ENCODE assay signal across 15 cellular contexts in the genomic region with DNA sequence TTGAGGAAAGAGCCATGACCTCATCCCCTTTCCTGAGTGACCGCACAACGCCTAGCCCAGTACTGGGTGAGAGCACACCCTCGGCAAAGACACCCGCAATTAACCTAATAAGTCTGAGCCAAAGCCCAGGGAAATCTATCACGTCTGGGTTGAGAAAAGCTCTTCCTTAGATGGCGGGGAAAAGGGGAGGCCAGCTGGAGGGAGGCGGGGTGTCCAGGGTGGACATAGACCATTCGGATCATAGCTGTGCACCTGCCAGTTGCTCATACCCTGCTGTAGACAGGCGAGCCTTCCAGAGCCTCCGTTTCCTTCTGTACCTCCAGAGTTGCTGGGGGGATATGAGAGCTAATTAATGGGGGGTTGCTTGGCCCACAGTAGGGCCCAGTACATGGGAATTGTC.
DNase-seq lines count a peak whose midpoint lies in the region; ATAC-seq and TF ChIP-seq lines count a peak whose summit lies in the region.
"Had no signal": no experiment of that assay in that cellular context is flagged by ENCODE, and none has a peak within 500 bp of the region (broad histone marks: within the 10 kb centered on the region; RNA-seq: fewer than 3 reads in every experiment).

No MANE protein-coding gene starts in this region.

- DNase-seq in Right ventricle myocardium inferior (ENCODE audit: missing footprints) (no peak), cardiac septum (ENCODE audit: low spot score) (no peak), cardiac muscle cell (ENCODE audit: low read depth in 1 of 2, low spot score in 1 of 2) (no peak), neural progenitor cell (ENCODE audit: low spot score) (no peak), upper lobe of right lung (no peak), DMS153 (lab: John Stamatoyannopoulos, UW) (no peak), NAMALWA (ENCODE audit: low spot score) (no peak)
- no peak for DNase-seq in naive thymus-derived CD4-positive, alpha-beta T cell
- DNase-seq: activated CD4-positive, alpha-beta memory T cell treated with anti-CD3 and anti-CD28 coated beads, Interleukin-2, amount 10 ng/mL, durations not matched to agents 7 days and 5 days; activated gamma-delta T cell; Calu3; central memory CD4-positive, alpha-beta T cell; naive B cell; spleen had no signal

- CTCF ChIA-PET in naive thymus-derived CD4-positive, alpha-beta T cell (lab: Charles Lee), result no interaction called here

- H3K27me3 ChIP-seq in cardiac muscle cell, result no peaks in the 10 kb centered on the region
- H3K27me3 ChIP-seq in neural progenitor cell, result no peaks in the 10 kb centered on the region
- no peaks in the 10 kb centered on the region for H3K27me3 ChIP-seq in upper lobe of right lung
- no peaks in the 10 kb centered on the region for H3K27me3 ChIP-seq in naive thymus-derived CD4-positive, alpha-beta T cell (ENCODE audit: control insufficient read depth in 2 of 2, insufficient read depth in 2 of 2, low read length in 2 of 2)
- H3K27me3 ChIP-seq: spleen had no signal

- H4K20me1 ChIP-seq in neural progenitor cell (ENCODE audit: low read depth), result no peaks in the 10 kb centered on the region

- POLR2A ChIA-PET in naive thymus-derived CD4-positive, alpha-beta T cell (lab: Charles Lee), result no interaction called here

- H3K36me3 Mint-ChIP-seq in neural progenitor cell, result peaks cover 15% of the 10 kb centered on the region
- H3K36me3 Mint-ChIP-seq in naive thymus-derived CD4-positive, alpha-beta T cell, result peaks cover 14 to 54% (median 17%) of the 10 kb centered on the region in 5 donors

- peaks cover under 1% of the 10 kb centered on the region for H3K9me3 Mint-ChIP-seq in neural progenitor cell
- peaks cover 0 to 2% (median 0%) of the 10 kb centered on the region in 11 donors for H3K9me3 Mint-ChIP-seq in naive thymus-derived CD4-positive, alpha-beta T cell
- H3K9me3 Mint-ChIP-seq: activated CD4-positive, alpha-beta memory T cell treated with anti-CD3 and anti-CD28 coated beads, Interleukin-2, amount 10 ng/mL, durations not matched to agents 7 days and 5 days; naive B cell had no signal

- H3K9ac ChIP-seq in neural progenitor cell, result no peak overlapping the region

- H3K4me2 ChIP-seq in neural progenitor cell, result no peak overlapping the region

- H3K9me3 ChIP-seq in cardiac muscle cell (ENCODE audit: low read depth) (no peaks in the 10 kb centered on the region), neural progenitor cell (ENCODE audit: low read depth) (no peaks in the 10 kb centered on the region), upper lobe of right lung (no peaks in the 10 kb centered on the region)
- no peaks in the 10 kb centered on the region for H3K9me3 ChIP-seq in naive thymus-derived CD4-positive, alpha-beta T cell (ENCODE audit: control insufficient read depth in 2 of 3, low read length in 3 of 3)
- H3K9me3 ChIP-seq: spleen had no signal

- peaks cover 65% of the 10 kb centered on the region for H3K4me1 Mint-ChIP-seq in neural progenitor cell
- H3K4me1 Mint-ChIP-seq in naive thymus-derived CD4-positive, alpha-beta T cell, result peaks cover 0 to 2% (median 0%) of the 10 kb centered on the region in 7 donors

- ATAC-seq in Right ventricle myocardium inferior (peak; percentile 17), upper lobe of right lung (no peak)
- no peak for ATAC-seq in naive thymus-derived CD4-positive, alpha-beta T cell
- ATAC-seq: K562 had no signal

- no peak for TF ChIP-seq CTCF in cardiac muscle cell (IDR thresholded peaks at IDR 0.05; ENCODE audit: low read depth, low read length)
- TF ChIP-seq CTCF in neural progenitor cell (IDR thresholded peaks at IDR 0.05), result no peak
- no peak for TF ChIP-seq CTCF in upper lobe of right lung (IDR thresholded peaks at IDR 0.05)

- peaks cover 46% of the 10 kb centered on the region for H3K4me1 ChIP-seq in cardiac muscle cell (ENCODE audit: low read depth)
- peaks cover 14% of the 10 kb centered on the region for H3K4me1 ChIP-seq in neural progenitor cell
- H3K4me1 ChIP-seq in upper lobe of right lung, result peaks cover 11% of the 10 kb centered on the region
- no peaks in the 10 kb centered on the region for H3K4me1 ChIP-seq in naive thymus-derived CD4-positive, alpha-beta T cell (ENCODE audit: control insufficient read depth in 2 of 2, insufficient read depth in 2 of 2, low read length in 2 of 2)

- no peaks in the 10 kb centered on the region for H3K79me2 ChIP-seq in neural progenitor cell (ENCODE audit: low read depth)

- intact Hi-C loops in Right ventricle myocardium inferior (cut with DNase I) (loop anchor here (5.0 kb wide), 1 partner anchor 218 kb away; no protein-coding TSS in a partner anchor), cardiac septum (cut with DNase I) (no loop called here), upper lobe of right lung (cut with DNase I) (no loop called here)
- intact Hi-C loops in naive thymus-derived CD4-positive, alpha-beta T cell (cut with micrococcal nuclease), result no loop called here

- peak overlapping the region; percentile 43 for H3K4me3 Mint-ChIP-seq in neural progenitor cell
- H3K4me3 Mint-ChIP-seq in naive thymus-derived CD4-positive, alpha-beta T cell, result no peak overlapping the region
- H3K4me3 Mint-ChIP-seq: activated CD4-positive, alpha-beta memory T cell treated with anti-CD3 and anti-CD28 coated beads, Interleukin-2, amount 10 ng/mL, durations not matched to agents 7 days and 5 days; naive B cell had no signal

- H3K27me3 Mint-ChIP-seq in neural progenitor cell (ENCODE audit: insufficient read depth, low read depth), result peaks cover 10% of the 10 kb centered on the region
- no peaks in the 10 kb centered on the region for H3K27me3 Mint-ChIP-seq in naive thymus-derived CD4-positive, alpha-beta T cell
- H3K27me3 Mint-ChIP-seq: activated CD4-positive, alpha-beta memory T cell treated with anti-CD3 and anti-CD28 coated beads, Interleukin-2, amount 10 ng/mL, durations not matched to agents 7 days and 5 days; naive B cell had no signal

- H3F3A ChIP-seq in neural progenitor cell (ENCODE audit: low read depth), result no peaks in the 10 kb centered on the region

- H2AFZ ChIP-seq in neural progenitor cell (replicated peaks), result no peak overlapping the region

- H3K27ac Mint-ChIP-seq in neural progenitor cell, result peak overlapping the region; percentile 99
- H3K27ac Mint-ChIP-seq in naive thymus-derived CD4-positive, alpha-beta T cell, result peak overlapping the region in 3 of 9 donors; percentile 14 to 59 (median 32)
- H3K27ac Mint-ChIP-seq: activated CD4-positive, alpha-beta memory T cell treated with anti-CD3 and anti-CD28 coated beads, Interleukin-2, amount 10 ng/mL, durations not matched to agents 7 days and 5 days had no signal

- peak overlapping the region; percentile 98 for H3K27ac ChIP-seq in cardiac muscle cell
- no peak overlapping the region for H3K27ac ChIP-seq in neural progenitor cell
- H3K27ac ChIP-seq in upper lobe of right lung, result peak overlapping the region; percentile 79
- H3K27ac ChIP-seq in naive thymus-derived CD4-positive, alpha-beta T cell (ENCODE audit: low read depth, low read length), result no peak overlapping the region

- H3K36me3 ChIP-seq in cardiac muscle cell (no peaks in the 10 kb centered on the region), neural progenitor cell (no peaks in the 10 kb centered on the region), upper lobe of right lung (peaks cover 66% of the 10 kb centered on the region)
- peaks cover 0 to 87% (median 12%) of the 10 kb centered on the region in 3 experiments for H3K36me3 ChIP-seq in naive thymus-derived CD4-positive, alpha-beta T cell (ENCODE audit: control insufficient read depth in 2 of 3, insufficient read depth in 3 of 3, low read length in 3 of 3)

- no peak overlapping the region for H3K4me3 ChIP-seq in cardiac muscle cell
- no peak overlapping the region for H3K4me3 ChIP-seq in neural progenitor cell
- no peak overlapping the region for H3K4me3 ChIP-seq in upper lobe of right lung
- H3K4me3 ChIP-seq in naive thymus-derived CD4-positive, alpha-beta T cell (ENCODE audit: low read length), result no peak overlapping the region
- H3K4me3 ChIP-seq: K562, spleen had no signal

Comparison
In these comparisons a context has a peak if more than half of its experiments do, and no peak if none do; other contexts are left out.
1. H3K27ac ChIP-seq: peak in cardiac muscle cell (single experiment) and upper lobe of right lung (single experiment); none in neural progenitor cell (single experiment) and naive thymus-derived CD4-positive, alpha-beta T cell (single experiment).